Comparison of ENCODE assay signal across 26 cellular contexts in genomic region chr12:111209779-111210178, GRCh38.
"Had no signal": no experiment of that assay in that cellular context is flagged by ENCODE, and none has a peak within 500 bp of the region (broad histone marks: within the 10 kb centered on the region; RNA-seq: fewer than 3 reads in every experiment).

No MANE protein-coding gene starts in this region.

- H2AFZ ChIP-seq: hepatocyte had no signal

- H3K27ac Mint-ChIP-seq: naive thymus-derived CD4-positive, alpha-beta T cell; natural killer cell treated with Interleukin-12 subunit alpha and Interleukin-12 subunit beta and Interleukin-15 and Interleukin-18, amount 100 ng/mL, for 72 hours; stimulated activated naive B cell treated with anti-CD40 and anti-IgM and Interleukin-4, amounts not matched to agents 10 μg/mL and 1 μg/mL and 100 μg/mL, for 72 hours had no signal

- ATAC-seq: mucosa of descending colon; naive thymus-derived CD4-positive, alpha-beta T cell; natural killer cell treated with Interleukin-12 subunit alpha and Interleukin-12 subunit beta and Interleukin-15 and Interleukin-18, amount 100 ng/mL, for 72 hours; pancreas; right cardiac atrium; sciatic nerve; stimulated activated naive B cell treated with anti-CD40 and anti-IgM and Interleukin-4, amounts not matched to agents 10 μg/mL and 1 μg/mL and 100 μg/mL, for 72 hours; stimulated activated naive CD8-positive, alpha-beta T cell treated with anti-CD3 and anti-CD28 coated beads, Interleukin-15, Interleukin-2, amounts not matched to agents 100 U/mL and 50 U/mL, for 24 hours; upper lobe of right lung had no signal

- H3K9me3 ChIP-seq: left ventricle myocardium inferior, mucosa of descending colon, pancreas, suprapubic skin, thoracic aorta, tibial artery, upper lobe of right lung had no signal

- H3K4me3 ChIP-seq: hepatocyte, left ventricle myocardium inferior, lung, mucosa of descending colon, pancreas, skin epidermis, suprapubic skin, thoracic aorta, tibial artery, upper lobe of right lung had no signal

- H3K79me2 ChIP-seq: hepatocyte had no signal

- H3K27me3 ChIP-seq: pancreas had no signal

- H3K36me3 Mint-ChIP-seq: naive thymus-derived CD4-positive, alpha-beta T cell; natural killer cell treated with Interleukin-12 subunit alpha and Interleukin-12 subunit beta and Interleukin-15 and Interleukin-18, amount 100 ng/mL, for 72 hours; stimulated activated naive B cell treated with anti-CD40 and anti-IgM and Interleukin-4, amounts not matched to agents 10 μg/mL and 1 μg/mL and 100 μg/mL, for 72 hours had no signal

- H3K27ac ChIP-seq: hepatocyte, left ventricle myocardium inferior, pancreas, skin epidermis, suprapubic skin, thoracic aorta, tibial artery, upper lobe of right lung had no signal

- H3K4me3 Mint-ChIP-seq: naive thymus-derived CD4-positive, alpha-beta T cell; natural killer cell treated with Interleukin-12 subunit alpha and Interleukin-12 subunit beta and Interleukin-15 and Interleukin-18, amount 100 ng/mL, for 72 hours; stimulated activated naive B cell treated with anti-CD40 and anti-IgM and Interleukin-4, amounts not matched to agents 10 μg/mL and 1 μg/mL and 100 μg/mL, for 72 hours had no signal

- DNase-seq: islet precursor cell; left ventricle myocardium inferior; mesendoderm; midbrain; mucosa of descending colon; naive thymus-derived CD4-positive, alpha-beta T cell; nucleus accumbens; pancreas; retina; right cardiac atrium; stimulated activated CD4-positive, alpha-beta T cell treated with anti-CD3 and anti-CD28 coated beads, Interleukin-12 subunit alpha, Interleukin-12 subunit beta, amount 100 ng/mL, for 4 hours; stimulated activated CD4-positive, alpha-beta T cell treated with anti-CD3 and anti-CD28 coated beads, Interleukin-15, amount 100 ng/mL, for 24 hours; stimulated activated CD4-positive, alpha-beta T cell treated with anti-CD3 and anti-CD28 coated beads, Interleukin-2, amount 100 ng/mL, for 24 hours; stimulated activated CD4-positive, alpha-beta T cell treated with anti-CD3 and anti-CD28 coated beads, Interleukin-4, amount 100 ng/mL, for 1 hour; stimulated activated naive B cell treated with anti-CD40 and anti-IgM and Interleukin-4, amounts not matched to agents 10 μg/mL and 1 μg/mL and 100 μg/mL, for 72 hours; stimulated activated naive CD8-positive, alpha-beta T cell treated with anti-CD3 and anti-CD28 coated beads, Interleukin-15, Interleukin-2, amounts not matched to agents 100 U/mL and 50 U/mL, for 24 hours; tibial artery; trophoblast cell; upper lobe of right lung had no signal

- H3K36me3 ChIP-seq: left ventricle myocardium inferior, pancreas, suprapubic skin, thoracic aorta, tibial artery, upper lobe of right lung had no signal

- H3K4me1 ChIP-seq: left ventricle myocardium inferior, pancreas, suprapubic skin, tibial artery, upper lobe of right lung had no signal

- H3K4me1 Mint-ChIP-seq: naive thymus-derived CD4-positive, alpha-beta T cell; stimulated activated naive B cell treated with anti-CD40 and anti-IgM and Interleukin-4, amounts not matched to agents 10 μg/mL and 1 μg/mL and 100 μg/mL, for 72 hours had no signal

- H3K4me2 ChIP-seq: hepatocyte had no signal

- H3K9me3 Mint-ChIP-seq: natural killer cell treated with Interleukin-12 subunit alpha and Interleukin-12 subunit beta and Interleukin-15 and Interleukin-18, amount 100 ng/mL, for 72 hours; stimulated activated naive B cell treated with anti-CD40 and anti-IgM and Interleukin-4, amounts not matched to agents 10 μg/mL and 1 μg/mL and 100 μg/mL, for 72 hours had no signal
